In genomic region chr11:15839061-15839460, GRCh38 we compare ENCODE assay signal across 21 cellular contexts.
"Had no signal": no experiment of that assay in that cellular context is flagged by ENCODE, and none has a peak within 500 bp of the region (broad histone marks: within the 10 kb centered on the region; RNA-seq: fewer than 3 reads in every experiment).

No MANE protein-coding gene starts in this region.

- H3K4me3 ChIP-seq: SJSA1 had no signal

- H3K9me3 ChIP-seq: SJSA1 had no signal

- ATAC-seq: activated CD4-positive, alpha-beta T cell treated with anti-CD3 and anti-CD28 coated beads for 36 hours; activated T-cell treated with anti-CD3 and anti-CD28 coated beads, Interleukin-2, amount 50 U/mL, for 72 hours; PC-3 had no signal

- H3K36me3 ChIP-seq: SJSA1, WERI-Rb-1 had no signal

- H3K27me3 ChIP-seq: SJSA1 had no signal

- H3K27ac ChIP-seq: SJSA1, WERI-Rb-1 had no signal

- DNase-seq: activated CD4-positive, alpha-beta memory T cell treated with anti-CD3 and anti-CD28 coated beads, Interleukin-2, amount 10 ng/mL, durations not matched to agents 7 days and 5 days; activated CD4-positive, alpha-beta T cell treated with anti-CD3 and anti-CD28 coated beads for 36 hours; activated CD4-positive, alpha-beta T cell treated with anti-CD3 and anti-CD28 coated beads, Interleukin-2, amount 50 U/mL, for 1 hour; activated CD8-positive, alpha-beta memory T cell treated with anti-CD3 and anti-CD28 coated beads, Interleukin-2, amount 50 U/mL, for 4 hours; activated gamma-delta T cell treated with Interleukin-2 at 50 U/mL for 16 hours; activated naive CD4-positive, alpha-beta T cell treated with anti-CD3 and anti-CD28 coated beads, Interleukin-2, amount 10 ng/mL, durations not matched to agents 7 days and 5 days; activated naive CD8-positive, alpha-beta T cell treated with anti-CD3 and anti-CD28 coated beads for 36 hours; activated T-cell treated with anti-CD3 and anti-CD28 coated beads, Interleukin-2, amount 50 U/mL, for 72 hours; Kasumi-1; KBM-7; NCI-H1105 treated with DMSO at 0.1 percent for 48 hours; NCI-H146; NCI-H187 treated with DMSO at 0.1 percent for 48 hours; NCI-H2171; NCI-H2227 treated with DMSO at 0.1 percent for 48 hours; NCI-H526; PC-3; SHP77; T-helper 1 cell; WERI-Rb-1 had no signal
